Comparison of ENCODE assay signal across 16 cellular contexts in the genomic region with DNA sequence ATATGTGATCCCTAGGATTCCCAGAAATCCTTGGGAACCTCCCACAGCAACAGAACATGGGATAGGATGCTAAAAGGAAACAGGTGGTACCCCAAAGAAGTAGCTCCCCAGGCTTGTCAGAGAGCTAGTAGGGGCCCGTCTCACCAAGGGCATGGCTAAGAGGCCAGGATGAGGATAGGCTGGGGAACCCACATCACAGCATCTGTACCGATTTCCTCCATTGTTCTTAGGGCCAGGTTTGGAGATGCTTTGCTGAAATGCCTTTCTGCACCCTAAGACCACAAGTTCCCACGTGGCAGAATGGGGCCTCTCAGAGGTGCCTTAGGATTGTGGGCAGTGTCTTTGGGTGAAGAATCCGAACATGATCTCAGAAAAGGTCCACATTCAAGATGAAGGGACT.
"Had no signal": no experiment of that assay in that cellular context is flagged by ENCODE, and none has a peak within 500 bp of the region (broad histone marks: within the 10 kb centered on the region; RNA-seq: fewer than 3 reads in every experiment).

No MANE protein-coding gene starts in this region.

- H3K4me3 Mint-ChIP-seq: activated CD4-positive, alpha-beta memory T cell treated with anti-CD3 and anti-CD28 coated beads, Interleukin-2, amount 10 ng/mL, durations not matched to agents 7 days and 5 days; activated T-cell treated with anti-CD3 and anti-CD28 coated beads, Interleukin-2, amount 50 U/mL, for 24 hours; neural crest cell; stimulated activated effector memory CD8-positive, alpha-beta T cell treated with anti-CD3 and anti-CD28 coated beads, Interleukin-12 subunit alpha, Interleukin-12 subunit beta, amount 100 ng/mL, for 72 hours; WTC11 had no signal

- H3K27me3 ChIP-seq: left lung, pancreas, sigmoid colon had no signal

- H3K4me3 ChIP-seq: left lung, pancreas, sigmoid colon had no signal

- H3K9me3 Mint-ChIP-seq: neural crest cell; stimulated activated effector memory CD8-positive, alpha-beta T cell treated with anti-CD3 and anti-CD28 coated beads, Interleukin-12 subunit alpha, Interleukin-12 subunit beta, amount 100 ng/mL, for 72 hours had no signal

- H3K27ac Mint-ChIP-seq: activated CD4-positive, alpha-beta memory T cell treated with anti-CD3 and anti-CD28 coated beads, Interleukin-2, amount 10 ng/mL, durations not matched to agents 7 days and 5 days; activated T-cell treated with anti-CD3 and anti-CD28 coated beads, Interleukin-2, amount 50 U/mL, for 24 hours; stimulated activated effector memory CD8-positive, alpha-beta T cell treated with anti-CD3 and anti-CD28 coated beads, Interleukin-12 subunit alpha, Interleukin-12 subunit beta, amount 100 ng/mL, for 72 hours; WTC11 had no signal

- H3K4me1 Mint-ChIP-seq: activated CD4-positive, alpha-beta memory T cell treated with anti-CD3 and anti-CD28 coated beads, Interleukin-2, amount 10 ng/mL, durations not matched to agents 7 days and 5 days had no signal

- H3K27ac ChIP-seq: left lung, pancreas, sigmoid colon had no signal

- H3K36me3 ChIP-seq: left lung, pancreas, sigmoid colon had no signal

- H3K27me3 Mint-ChIP-seq: activated CD4-positive, alpha-beta memory T cell treated with anti-CD3 and anti-CD28 coated beads, Interleukin-2, amount 10 ng/mL, durations not matched to agents 7 days and 5 days; activated T-cell treated with anti-CD3 and anti-CD28 coated beads, Interleukin-2, amount 50 U/mL, for 24 hours had no signal

- H3K9me3 ChIP-seq: left lung, pancreas, sigmoid colon had no signal

- H3K36me3 Mint-ChIP-seq: stimulated activated effector memory CD8-positive, alpha-beta T cell treated with anti-CD3 and anti-CD28 coated beads, Interleukin-12 subunit alpha, Interleukin-12 subunit beta, amount 100 ng/mL, for 72 hours; WTC11 had no signal

- ATAC-seq: left lung; pancreas; stimulated activated effector memory CD8-positive, alpha-beta T cell treated with anti-CD3 and anti-CD28 coated beads, Interleukin-12 subunit alpha, Interleukin-12 subunit beta, amount 100 ng/mL, for 72 hours; WTC11 had no signal

- DNase-seq: activated CD4-positive, alpha-beta memory T cell treated with anti-CD3 and anti-CD28 coated beads, Interleukin-2, amount 10 ng/mL, durations not matched to agents 7 days and 5 days; activated CD4-positive, alpha-beta T cell treated with anti-CD3 and anti-CD28 coated beads for 4 hours; activated effector memory CD4-positive, alpha-beta T cell treated with Interleukin-2 at 50 U/mL for 16 hours; activated naive CD4-positive, alpha-beta T cell treated with anti-CD3 and anti-CD28 coated beads, Interleukin-2, amount 50 U/mL, for 16 hours; activated T-cell treated with anti-CD3 and anti-CD28 coated beads, Interleukin-2, amount 50 U/mL, for 24 hours; central memory CD4-positive, alpha-beta T cell; erythroblast; hippocampal formation; kidney; left lung; mesendoderm; pancreas; sigmoid colon had no signal

- H3K4me1 ChIP-seq: left lung, pancreas, sigmoid colon had no signal
